ENCODE assay signal across 23 cellular contexts in genomic region chr11:1358286-1358685, GRCh38. TPM values are rescaled to one million over a fixed set of nuclear protein-coding genes. Genes with fewer than 3 reads are reported as not detected.
A peak's percentile ranks its signal among the peaks of the same experiment; 100 is the strongest.
DNase-seq lines count a peak whose midpoint lies in the region; ATAC-seq and TF ChIP-seq lines count a peak whose summit lies in the region.
"Had no signal": no experiment of that assay in that cellular context is flagged by ENCODE, and none has a peak within 500 bp of the region (broad histone marks: within the 10 kb centered on the region; RNA-seq: fewer than 3 reads in every experiment).

No MANE protein-coding gene starts in this region.

- DNase-seq in AG20443 (ENCODE audit: low spot score): peak; percentile 41
- DNase-seq in Panc1 (ENCODE audit: low read depth, low spot score): no peak
- DNase-seq in heart right ventricle: peak; percentile 32 to 61
- DNase-seq in mucosa of descending colon: peak in 1 of 3 donors; percentile 28
- no peak for DNase-seq in NCI-H2196 (lab: John Stamatoyannopoulos, UW; ENCODE audit: unreplicated experiment)
- DNase-seq in PC-3: no peak
- no peak for DNase-seq in EL
- DNase-seq: ACHN; activated CD4-positive, alpha-beta T cell treated with anti-CD3 and anti-CD28 coated beads, Interleukin-2, amount 10 ng/mL, durations not matched to agents 24 days and 14 days; activated CD8-positive, alpha-beta memory T cell treated with anti-CD3 and anti-CD28 coated beads, Interleukin-2, amount 10 ng/mL, durations not matched to agents 7 days and 5 days; CD4-positive, alpha-beta T cell; cerebellar nuclear complex; effector CD4-positive, alpha-beta T cell; HCEC 1CT; Karpas-422; MV-4-11; natural killer cell; NCI-H187; NCI-H526 treated with DMSO at 0.1 percent for 48 hours; SIG-M5 had no signal

- H3K9me3 ChIP-seq in Panc1 (ENCODE audit: control insufficient read depth, insufficient read depth, low read depth, low read length): no peaks in the 10 kb centered on the region
- peaks cover 0 to 1% (median 0%) of the 10 kb centered on the region in 11 donors for H3K9me3 ChIP-seq in heart right ventricle
- H3K9me3 ChIP-seq in mucosa of descending colon: no peaks in the 10 kb centered on the region
- H3K9me3 ChIP-seq in PC-3 (ENCODE audit: low read length): no peaks in the 10 kb centered on the region

- intact Hi-C loops in Panc1 (cut with micrococcal nuclease; ENCODE audit: unreplicated experiment): no loop called here
- intact Hi-C loops in heart right ventricle (cut with DNase I): no loop called here
- intact Hi-C loops in mucosa of descending colon (cut with DNase I, micrococcal nuclease): no loop called here
- intact Hi-C loops in PC-3 (cut with micrococcal nuclease): no loop called here

- BruUV-seq in Panc1 (replicated peaks; lab: Mats Ljungman, UMichigan): no TSS peak
- BruUV-seq in PC-3 (replicated peaks; lab: Mats Ljungman, UMichigan): no TSS peak

- WGBS in heart right ventricle, 2 donors: 42 to 55% methylated on average over 16 of the region's 16 CpGs

- H3F3A ChIP-seq in PC-3 (ENCODE audit: low read length, unreplicated experiment): no peaks in the 10 kb centered on the region

- H3K4me3 ChIP-seq in Panc1 (ENCODE audit: low read depth in 2 of 2, low read length in 2 of 2) (no peak overlapping the region), heart right ventricle (no peak overlapping the region), mucosa of descending colon (no peak overlapping the region), PC-3 (ENCODE audit: low read length) (no peak overlapping the region)

- POLR2A ChIA-PET in Panc1 (lab: Charles Lee): no interaction called here
- POLR2A ChIA-PET in PC-3 (lab: Charles Lee; ENCODE audit: unreplicated experiment): no interaction called here

- H3K4me1 ChIP-seq in Panc1 (ENCODE audit: control insufficient read depth, insufficient read depth, low read length) (peaks cover 22% of the 10 kb centered on the region), heart right ventricle (peaks cover 0 to 8% (median 0%) of the 10 kb centered on the region in 9 donors), mucosa of descending colon (ENCODE audit: low read depth) (no peaks in the 10 kb centered on the region), PC-3 (ENCODE audit: insufficient read depth, low read length) (no peaks in the 10 kb centered on the region)

- no peak overlapping the region for H2AFZ ChIP-seq in PC-3 (ENCODE audit: low read length)

- ATAC-seq in Panc1 (no peak), heart right ventricle (peak in 7 of 8 donors; percentile 66 to 90 (median 75)), mucosa of descending colon (peak; percentile 24), GM19023 (IDR thresholded peaks at IDR 0.05; ENCODE audit: unreplicated experiment) (no peak), PC-3 (no peak)
- ATAC-seq: activated CD8-positive, alpha-beta memory T cell treated with anti-CD3 and anti-CD28 coated beads, Interleukin-2, amount 10 ng/mL, durations not matched to agents 7 days and 5 days; natural killer cell had no signal

- H3K9me2 ChIP-seq in PC-3 (replicated peaks; ENCODE audit: low read length): no peaks in the 10 kb centered on the region

- CTCF ChIA-PET in Panc1 (lab: Charles Lee) (interaction anchor here (0.6 kb wide), 1 partner anchor 136 kb away, joined by 3 read pairs; no protein-coding TSS in a partner anchor), PC-3 (lab: Charles Lee) (no interaction called here)

- TF ChIP-seq CTCF in Panc1 (IDR thresholded peaks at IDR 0.05): no peak
- peak in 3 of 9 donors; percentile 17 to 35 (median 33) for TF ChIP-seq CTCF in heart right ventricle (IDR thresholded peaks at IDR 0.05)
- TF ChIP-seq CTCF in mucosa of descending colon (IDR thresholded peaks at IDR 0.05): no peak
- TF ChIP-seq CTCF in PC-3 (conservative IDR thresholded peaks at IDR 0.05; ENCODE audit: low read depth, low read length): no peak

- no peaks in the 10 kb centered on the region for H3K36me3 ChIP-seq in Panc1 (ENCODE audit: control insufficient read depth, insufficient read depth, low read length)
- no peaks in the 10 kb centered on the region for H3K36me3 ChIP-seq in heart right ventricle
- no peaks in the 10 kb centered on the region for H3K36me3 ChIP-seq in mucosa of descending colon (ENCODE audit: low read depth)
- no peaks in the 10 kb centered on the region for H3K36me3 ChIP-seq in PC-3 (ENCODE audit: low read depth, low read length)

- peak overlapping the region; percentile 46; the same call in 1 of the 2 replicates for H3K27ac ChIP-seq in Panc1 (ENCODE audit: low read length)
- H3K27ac ChIP-seq in heart right ventricle: no peak overlapping the region
- no peak overlapping the region for H3K27ac ChIP-seq in PC-3 (ENCODE audit: low read length)
- H3K27ac ChIP-seq: VCaP had no signal

- H3K9ac ChIP-seq in PC-3 (ENCODE audit: low read length): no peak overlapping the region

- in situ Hi-C loops in Panc1 (cut with HindIII; ENCODE audit: low pct_unique_long_range_greater_than_20kb, low sequenced_read_pairs): no loop called here

- H3K4me2 ChIP-seq in PC-3 (ENCODE audit: low read length): no peak overlapping the region

- H4K20me1 ChIP-seq in PC-3 (ENCODE audit: low read length): no peaks in the 10 kb centered on the region

- H3K27me3 ChIP-seq in Panc1 (ENCODE audit: control insufficient read depth, insufficient read depth, low read length) (no peaks in the 10 kb centered on the region), heart right ventricle (peaks cover 0 to 19% (median 0%) of the 10 kb centered on the region in 7 donors), PC-3 (ENCODE audit: low read length) (peaks cover 11% of the 10 kb centered on the region; the same call in 1 of the 2 replicates)

- H3K79me2 ChIP-seq in PC-3 (ENCODE audit: low read length): no peaks in the 10 kb centered on the region

RNA-seq across cellular contexts. Expression of gene BRSK2, which starts 31.4 kb away (rescaled TPM):
- total RNA-seq in Panc1 (2021; ENCODE audit: unreplicated experiment) (32.2 TPM), heart right ventricle (under 1 TPM in 9 of 10 donors, not detected in 1; 0.13 to 0.91 (median 0.42) TPM), mucosa of descending colon (1 to 10 TPM in 1 of 3 donors, under 1 TPM in 2; 0.58 to 4.3 (median 0.60) TPM), PC-3 (2014; rRNA removed) (1.2 and 2.8 TPM in 2 replicates)
- 47.7 TPM for polyA plus RNA-seq in Panc1 (2012; ENCODE audit: insufficient read length)
- 1 to 10 TPM in 1 of 2 donors, under 1 TPM in 1; 0.68 to 2.3 TPM for polyA plus RNA-seq in heart right ventricle
- total RNA-seq: OCI-LY7 had no signal

RNA-seq across cellular contexts. Expression of gene TOLLIP, which starts 48.9 kb away (rescaled TPM):
- total RNA-seq in Panc1 (2021; ENCODE audit: unreplicated experiment): 141 TPM
- polyA plus RNA-seq in Panc1 (2012; ENCODE audit: insufficient read length): 222 TPM
- total RNA-seq in heart right ventricle: 10 to 100 TPM; 34.3 to 53.6 (median 45.2) TPM
- polyA plus RNA-seq in heart right ventricle: 10 to 100 TPM; 19.0 to 32.5 TPM
- 10 to 100 TPM; 62.4 to 65.4 (median 62.5) TPM for total RNA-seq in mucosa of descending colon
- total RNA-seq in PC-3 (2014; rRNA removed): 36.1 and 43.2 TPM in 2 replicates

Comparison
In these comparisons a context has a peak if more than half of its experiments do, and no peak if none do; other contexts are left out.
1. DNase-seq: peak in AG20443 (single experiment) and heart right ventricle (2 of 2); none in Panc1 (single experiment), NCI-H2196 (single experiment), PC-3 (single experiment) and EL (single experiment).
2. ATAC-seq: peak in heart right ventricle (7 of 8) and mucosa of descending colon (single experiment); none in Panc1 (single experiment), GM19023 (single experiment) and PC-3 (single experiment).